In genomic region chr12:12622418-12622817, GRCh38 we compare ENCODE assay signal across 1 cellular context.
TF ChIP-seq lines count a peak whose summit lies in the region.

No MANE protein-coding gene starts in this region.

TF ChIP-seq in GM12878, 131 proteins besides CTCF, POLR2A, EP300 and RAD21:
- no peak for TF ChIP-seq ZNF24 (IDR thresholded peaks at IDR 0.05)
- TF ChIP-seq ZSCAN29 (IDR thresholded peaks at IDR 0.05): no peak
- no peak for TF ChIP-seq ZNF384 (IDR thresholded peaks at IDR 0.05; ENCODE audit: borderline replicate concordance, low read depth, low read length)
- TF ChIP-seq IRF5 (IDR thresholded peaks at IDR 0.05; ENCODE audit: borderline replicate concordance): no peak
- TF ChIP-seq IKZF1 (conservative IDR thresholded peaks at IDR 0.05): no peak
- no peak for TF ChIP-seq WRNIP1 (IDR thresholded peaks at IDR 0.05; ENCODE audit: borderline replicate concordance, low read depth, low read length)
- TF ChIP-seq KLF5 (IDR thresholded peaks at IDR 0.05; ENCODE audit: partially characterized antibody): no peak
TF ChIP-seq in GM12878: peak in this region for 0.
